Comparison of ENCODE assay signal across 1 cellular context in genomic region chr19:58499021-58499927, GRCh38.
TF ChIP-seq lines count a peak whose summit lies in the region.

No MANE protein-coding gene starts in this region.

TF ChIP-seq in WTC11, 78 proteins besides CTCF, POLR2A, EP300 and RAD21 (continued from another document):
- no peak for TF ChIP-seq ZMAT4 (CRISPR knock-in tag; IDR thresholded peaks at IDR 0.05)
- TF ChIP-seq NR3C1 (CRISPR knock-in tag; conservative IDR thresholded peaks at IDR 0.05; ENCODE audit: low read depth): no peak
- TF ChIP-seq SMAD4 (CRISPR knock-in tag; IDR thresholded peaks at IDR 0.05): no peak
- no peak for TF ChIP-seq CDX4 (CRISPR knock-in tag; IDR thresholded peaks at IDR 0.05; ENCODE audit: borderline replicate concordance)
- TF ChIP-seq ZNF219 (CRISPR knock-in tag; IDR thresholded peaks at IDR 0.05; ENCODE audit: borderline replicate concordance): no peak
- no peak for TF ChIP-seq ERG (CRISPR knock-in tag; IDR thresholded peaks at IDR 0.05)
- TF ChIP-seq IRF2 (CRISPR knock-in tag; IDR thresholded peaks at IDR 0.05; ENCODE audit: borderline replicate concordance, low read depth): no peak
- peak; percentile 33; the same call in 1 of the 2 replicates for TF ChIP-seq CREM (CRISPR knock-in tag; IDR thresholded peaks at IDR 0.05)
- 0 out of 2 replicates have a peak, but pooled peaks have one; percentile 33 for TF ChIP-seq ZBTB43 (CRISPR knock-in tag; IDR thresholded peaks at IDR 0.05)
- TF ChIP-seq ETV6 (CRISPR knock-in tag; IDR thresholded peaks at IDR 0.05): peak; percentile 87
- TF ChIP-seq SOX15 (CRISPR knock-in tag; IDR thresholded peaks at IDR 0.05): no peak
- no peak for TF ChIP-seq ZNF317 (CRISPR knock-in tag; IDR thresholded peaks at IDR 0.05; ENCODE audit: borderline replicate concordance, low read depth)
- peak; percentile 71; the same call in 1 of the 2 replicates for TF ChIP-seq ARID4B (CRISPR knock-in tag; IDR thresholded peaks at IDR 0.05; ENCODE audit: borderline replicate concordance)
- TF ChIP-seq MLX (CRISPR knock-in tag; IDR thresholded peaks at IDR 0.05): no peak
- no peak for TF ChIP-seq ZNF138 (CRISPR knock-in tag; conservative IDR thresholded peaks at IDR 0.05)
- no peak for TF ChIP-seq PREB (CRISPR knock-in tag; IDR thresholded peaks at IDR 0.05; ENCODE audit: borderline replicate concordance)
- TF ChIP-seq JUN (CRISPR knock-in tag; IDR thresholded peaks at IDR 0.05): no peak
- no peak for TF ChIP-seq CBFB (CRISPR knock-in tag; IDR thresholded peaks at IDR 0.05; ENCODE audit: low read depth)
- TF ChIP-seq ATF3 (CRISPR knock-in tag; conservative IDR thresholded peaks at IDR 0.05): no peak
- no peak for TF ChIP-seq STAT6 (CRISPR knock-in tag; conservative IDR thresholded peaks at IDR 0.05; ENCODE audit: low read depth)
- no peak for TF ChIP-seq TEAD4 (CRISPR knock-in tag; IDR thresholded peaks at IDR 0.05)
- no peak for TF ChIP-seq KAT7 (CRISPR knock-in tag; IDR thresholded peaks at IDR 0.05; ENCODE audit: borderline replicate concordance)
- TF ChIP-seq HMGA2 (CRISPR knock-in tag; IDR thresholded peaks at IDR 0.05): no peak
- TF ChIP-seq ZNF263 (CRISPR knock-in tag; IDR thresholded peaks at IDR 0.05; ENCODE audit: low read depth): no peak
- no peak for TF ChIP-seq AR (CRISPR knock-in tag; IDR thresholded peaks at IDR 0.05)
- no peak for TF ChIP-seq ELF4 (CRISPR knock-in tag; IDR thresholded peaks at IDR 0.05; ENCODE audit: low read depth)
- TF ChIP-seq IRF1 (CRISPR knock-in tag; IDR thresholded peaks at IDR 0.05): peak; percentile 68; the same call in 1 of the 2 replicates
